In genomic region chr22:31171696-31172095, GRCh38 we compare ENCODE assay signal across 9 cellular contexts. TPM values are rescaled to one million over a fixed set of nuclear protein-coding genes. Genes with fewer than 3 reads are reported as not detected.
"Had no signal": no experiment of that assay in that cellular context is flagged by ENCODE, and none has a peak within 500 bp of the region (broad histone marks: within the 10 kb centered on the region; RNA-seq: fewer than 3 reads in every experiment).

No MANE protein-coding gene starts in this region.

RNA-seq across cellular contexts. Expression of gene PLA2G3, which starts 31.4 kb away (rescaled TPM):
- total RNA-seq: esophagus muscularis mucosa, gastrocnemius medialis, heart right ventricle, liver, mammary epithelial cell, natural killer cell, posterior vena cava, right cardiac atrium had no signal
- polyA plus RNA-seq: liver, mammary epithelial cell, ovary, right cardiac atrium had no signal

RNA-seq across cellular contexts. Expression of gene INPP5J, which starts 48.9 kb away (rescaled TPM):
- total RNA-seq: natural killer cell had no signal
